In the genomic region with DNA sequence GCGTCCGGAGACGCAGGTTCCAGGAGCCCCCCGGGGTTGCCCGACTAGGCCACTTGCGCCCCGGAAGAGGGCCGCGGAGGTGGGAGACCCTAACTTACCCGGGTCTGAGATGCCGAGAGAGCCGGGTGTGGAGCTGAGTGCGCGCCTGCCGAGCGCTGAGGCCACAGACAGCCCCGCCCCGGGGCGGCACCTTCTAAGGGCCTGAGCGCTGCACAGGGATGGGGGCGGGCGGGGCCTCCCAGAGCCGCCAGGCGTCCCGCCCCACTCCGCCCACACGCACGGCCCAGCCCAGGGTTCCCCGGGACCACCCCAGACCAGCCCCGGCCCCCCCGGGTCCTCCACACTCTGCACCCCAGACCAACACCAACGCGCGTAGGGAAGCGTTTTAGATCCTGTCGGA, we compare ENCODE assay signal across 10 cellular contexts. TPM values are rescaled to one million over a fixed set of nuclear protein-coding genes. Genes with fewer than 3 reads are reported as not detected.
DNase-seq lines count a peak whose midpoint lies in the region; ATAC-seq and TF ChIP-seq lines count a peak whose summit lies in the region.
"Not testable (repeated sequence)": the region's sequence is repeated elsewhere in the genome, so short reads cannot be mapped to it uniquely, and the experiment has no call there.
"Had no signal": no experiment of that assay in that cellular context is flagged by ENCODE, and none has a peak within 500 bp of the region (broad histone marks: within the 10 kb centered on the region; RNA-seq: fewer than 3 reads in every experiment).

No MANE protein-coding gene starts in this region.

- not testable (repeated sequence) for BruUV-seq in Panc1 (replicated peaks; lab: Mats Ljungman, UMichigan)

- WGBS in heart left ventricle, 4 donors: no CpG with 5 or more reads among the region's 36 CpGs
- WGBS in right cardiac atrium: no CpG with 5 or more reads among the region's 36 CpGs
- WGBS in upper lobe of left lung, 2 donors: no CpG with 5 or more reads among the region's 36 CpGs

- TF ChIP-seq CTCF in Panc1 (IDR thresholded peaks at IDR 0.05); heart left ventricle (IDR thresholded peaks at IDR 0.05); lower lobe of right lung (IDR thresholded peaks at IDR 0.05); upper lobe of left lung (IDR thresholded peaks at IDR 0.05): not testable (repeated sequence)

- POLR2A ChIA-PET in Panc1 (lab: Charles Lee): not testable (repeated sequence)

- not testable (repeated sequence) for H3K9me3 ChIP-seq in Panc1 (ENCODE audit: control insufficient read depth, insufficient read depth, low read depth, low read length); heart left ventricle; right cardiac atrium (ENCODE audit: control insufficient read depth, low read length); lower lobe of right lung; upper lobe of left lung

- intact Hi-C loops in Panc1 (cut with micrococcal nuclease; ENCODE audit: unreplicated experiment); heart left ventricle (cut with DNase I); right cardiac atrium (cut with DNase I); lower lobe of right lung (cut with DNase I): not testable (repeated sequence)

- H3K4me3 ChIP-seq in Panc1 (ENCODE audit: low read depth in 2 of 2, low read length in 2 of 2); heart left ventricle; right cardiac atrium (ENCODE audit: low read length); lower lobe of right lung; upper lobe of left lung: not testable (repeated sequence)

- not testable (repeated sequence) for TF ChIP-seq EP300 in upper lobe of left lung (IDR thresholded peaks at IDR 0.05)

- not testable (repeated sequence) for TF ChIP-seq POLR2A in heart left ventricle (IDR thresholded peaks at IDR 0.05); upper lobe of left lung (IDR thresholded peaks at IDR 0.05)

- H3K4me1 ChIP-seq in Panc1 (ENCODE audit: control insufficient read depth, insufficient read depth, low read length); heart left ventricle; right cardiac atrium (ENCODE audit: control insufficient read depth, insufficient read depth, low read length); lower lobe of right lung; upper lobe of left lung: not testable (repeated sequence)

- not testable (repeated sequence) for H3K27ac ChIP-seq in Panc1 (ENCODE audit: low read length); heart left ventricle; right cardiac atrium (ENCODE audit: low read length); lower lobe of right lung; upper lobe of left lung

- CTCF ChIA-PET in Panc1 (lab: Charles Lee): not testable (repeated sequence)

- in situ Hi-C loops in Panc1 (cut with HindIII; ENCODE audit: low pct_unique_long_range_greater_than_20kb, low sequenced_read_pairs): not testable (repeated sequence)

- not testable (repeated sequence) for H3K36me3 ChIP-seq in Panc1 (ENCODE audit: control insufficient read depth, insufficient read depth, low read length); heart left ventricle; lower lobe of right lung; upper lobe of left lung

- H3K27me3 ChIP-seq in Panc1 (ENCODE audit: control insufficient read depth, insufficient read depth, low read length); heart left ventricle; right cardiac atrium (ENCODE audit: control insufficient read depth, insufficient read depth); lower lobe of right lung (ENCODE audit: low read depth); upper lobe of left lung: not testable (repeated sequence)

- not testable (repeated sequence) for DNase-seq in Panc1 (ENCODE audit: low read depth, low spot score); heart left ventricle; right cardiac atrium; lower lobe of right lung; upper lobe of left lung

- peak; percentile 72 for ATAC-seq in Panc1
- peak; percentile 38 for ATAC-seq in esophagus mucosa
- ATAC-seq in heart left ventricle: peak; percentile 56 to 96 (median 92)
- ATAC-seq in right cardiac atrium: peak; percentile 80 to 87
- ATAC-seq in lower lobe of right lung: peak; percentile 67 to 72
- peak; percentile 30 to 64 for ATAC-seq in upper lobe of left lung (ENCODE audit: low FRiP score in 2 of 2)

RNA-seq across cellular contexts. Expression of a gene that starts 35.7 kb away (rescaled TPM):
- total RNA-seq in Panc1 (2021; ENCODE audit: unreplicated experiment): not detected
- polyA plus RNA-seq in Panc1 (2012; ENCODE audit: insufficient read length): not detected
- not detected for total RNA-seq in esophagus mucosa
- under 1 TPM in 2 of 9 donors, not detected in 7; 0.25 to 0.69 TPM for total RNA-seq in heart left ventricle
- polyA plus RNA-seq in heart left ventricle: not detected
- under 1 TPM in 2 of 4 donors, not detected in 2; 0.26 to 0.34 TPM for total RNA-seq in right cardiac atrium
- polyA plus RNA-seq in right cardiac atrium: not detected
- 0.56 TPM for total RNA-seq in lower lobe of right lung
- total RNA-seq in upper lobe of left lung: 1 to 10 TPM in 2 of 6 donors, under 1 TPM in 3, not detected in 1; 0.24 to 5.2 (median 0.61) TPM
- total RNA-seq: Caco-2; CD4-positive, alpha-beta T cell; H4 had no signal
- polyA plus RNA-seq: BJ had no signal

RNA-seq across cellular contexts. Expression of a gene that starts 52.6 kb away (rescaled TPM):
- total RNA-seq in Panc1 (2021; ENCODE audit: unreplicated experiment) (not detected), esophagus mucosa (0.28 TPM), heart left ventricle (10 to 100 TPM in 2 of 9 donors, 1 to 10 TPM in 6, under 1 TPM in 1; 0.71 to 11.1 (median 5.6) TPM), right cardiac atrium (10 to 100 TPM in 2 of 4 donors, 1 to 10 TPM in 2; 3.6 to 11.4 (median 9.5) TPM), lower lobe of right lung (21.7 TPM), upper lobe of left lung (10 to 100 TPM in 5 of 6 donors, 1 to 10 TPM in 1; 9.6 to 58.7 (median 19.4) TPM)
- not detected for polyA plus RNA-seq in Panc1 (2012; ENCODE audit: insufficient read length)
- polyA plus RNA-seq in heart left ventricle (1 to 10 TPM; 1.7 to 4.3 TPM), right cardiac atrium (3.8 TPM)
- total RNA-seq: CD4-positive, alpha-beta T cell; H4 had no signal

Comparison
In these comparisons a context has a peak if more than half of its experiments do, and no peak if none do; other contexts are left out.
1. ATAC-seq: peak in every context shown above with its lines; median percentile 92 in heart left ventricle; 84 in right cardiac atrium; 72 in Panc1; 70 in lower lobe of right lung; 47 in upper lobe of left lung; 38 in esophagus mucosa.